Comparison of ENCODE assay signal across 18 cellular contexts in the genomic region with DNA sequence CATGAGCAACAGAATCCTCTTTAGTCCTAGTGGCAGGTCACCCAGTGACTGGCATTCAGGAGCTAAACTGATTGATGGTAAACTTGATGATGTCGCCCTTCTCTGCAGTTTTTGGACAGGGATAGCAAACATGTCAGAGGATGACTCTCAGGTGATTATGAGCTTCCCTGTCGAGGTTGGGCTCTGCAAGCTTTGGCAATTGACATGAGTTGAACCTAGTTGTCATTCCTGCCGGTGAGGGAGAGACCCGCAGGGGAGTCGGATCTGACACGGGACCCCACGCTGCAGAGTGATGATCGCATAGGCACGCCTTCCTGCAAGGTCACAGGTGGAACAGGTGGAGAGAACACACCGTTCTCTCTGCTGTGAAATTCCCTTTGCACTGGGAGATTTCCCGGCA.
DNase-seq lines count a peak whose midpoint lies in the region; ATAC-seq, FAIRE-seq and TF ChIP-seq lines count a peak whose summit lies in the region.
"Had no signal": no experiment of that assay in that cellular context is flagged by ENCODE, and none has a peak within 500 bp of the region (broad histone marks: within the 10 kb centered on the region; RNA-seq: fewer than 3 reads in every experiment).

No MANE protein-coding gene starts in this region.

- H3K36me3 ChIP-seq in right lobe of liver (no peaks in the 10 kb centered on the region), HepG2 (replicated peaks in 1 of 2; ENCODE audit: control insufficient read depth in 1 of 2, insufficient read depth in 2 of 2, low read length in 2 of 2) (no peaks in the 10 kb centered on the region), colonic mucosa (no peaks in the 10 kb centered on the region)

- H4K20me1 ChIP-seq in HepG2 (ENCODE audit: insufficient read depth, low read length), result no peaks in the 10 kb centered on the region

- no peak for TF ChIP-seq CTCF in right lobe of liver (IDR thresholded peaks at IDR 0.05)
- no peak for TF ChIP-seq CTCF in HepG2 (CRISPR knock-in tag; IDR thresholded peaks at IDR 0.05)
- TF ChIP-seq CTCF in colonic mucosa (IDR thresholded peaks at IDR 0.05), result no peak
- no peak for TF ChIP-seq CTCF in nephron (IDR thresholded peaks at IDR 0.05; ENCODE audit: unreplicated experiment in 3 of 3)

- peaks cover 0 to 7% (median 0%) of the 10 kb centered on the region in 4 donors for H3K4me1 ChIP-seq in right lobe of liver
- no peaks in the 10 kb centered on the region for H3K4me1 ChIP-seq in HepG2 (ENCODE audit: insufficient read depth, low read length)
- peaks cover 7% of the 10 kb centered on the region for H3K4me1 ChIP-seq in colonic mucosa

- TF ChIP-seq RAD21 in HepG2 (CRISPR knock-in tag; IDR thresholded peaks at IDR 0.05), result no peak

- no peaks in the 10 kb centered on the region for H3K79me2 ChIP-seq in HepG2 (ENCODE audit: insufficient read depth, low read length)

- H3K4me3 Mint-ChIP-seq in nephron, result no peak overlapping the region
- H3K4me3 Mint-ChIP-seq: CD14-positive monocyte had no signal

- in situ Hi-C loops in HepG2 (cut with HindIII; ENCODE audit: extremely low pct_ligation_motif_present, low pct_unique_long_range_greater_than_20kb), result no loop called here

- peaks cover 57% of the 10 kb centered on the region for H3K4me1 Mint-ChIP-seq in nephron
- H3K4me1 Mint-ChIP-seq: CD14-positive monocyte had no signal

- H3K9ac ChIP-seq in HepG2 (ENCODE audit: insufficient read depth, low read depth, low read length), result no peak overlapping the region
- H3K9ac ChIP-seq in colonic mucosa (ENCODE audit: low read depth in 2 of 2, low read length in 2 of 2), result no peak overlapping the region

- peaks cover 5% of the 10 kb centered on the region for H3K27me3 Mint-ChIP-seq in nephron (ENCODE audit: low read depth)

- 77% methylated on average over 5 of the region's 11 CpGs for WGBS in right lobe of liver (ENCODE audit: insufficient coverage, low coverage, low lambda C conversion rate, missing lambda C conversion rate)
- 64% methylated on average over 5 of the region's 11 CpGs for WGBS in HepG2 (ENCODE audit: low lambda C conversion rate)

- H3K27me3 ChIP-seq in right lobe of liver, result no peaks in the 10 kb centered on the region
- peaks cover 1% of the 10 kb centered on the region in 2 experiments; a peak in 2 of 5 replicates for H3K27me3 ChIP-seq in HepG2 (ENCODE audit: control insufficient read depth in 1 of 2, insufficient read depth in 2 of 2, low read length in 2 of 2)
- H3K27me3 ChIP-seq in colonic mucosa, result no peaks in the 10 kb centered on the region

- intact Hi-C loops in right lobe of liver (cut with DNase I), result no loop called here
- intact Hi-C loops in HepG2 (cut with micrococcal nuclease; ENCODE audit: unreplicated experiment), result no loop called here
- intact Hi-C loops in colonic mucosa (cut with DNase I), result no loop called here

- no peak for DNase-seq in right lobe of liver
- DNase-seq in HepG2 (ENCODE audit: low spot score), result no peak
- no peak for DNase-seq in colonic mucosa
- no peak for DNase-seq in GOT3 (lab: John Stamatoyannopoulos, UW)
- no peak for DNase-seq in C1 segment of cervical spinal cord (lab: John Stamatoyannopoulos, UW)
- DNase-seq in HCEC 1CT, result no peak
- DNase-seq: DMS79, MM.1S, NCI-H1105, NCI-H1694, NCI-H2081 treated with DMSO at 0.1 percent for 48 hours, NCI-H510A, NCI-H748 treated with DMSO at 0.1 percent for 48 hours had no signal

- H2AFZ ChIP-seq in HepG2 (ENCODE audit: low read length), result no peak overlapping the region

- H3K4me2 ChIP-seq in HepG2 (ENCODE audit: low read depth, low read length), result no peak overlapping the region

- ATAC-seq in right lobe of liver (peak in 3 of 4 donors; percentile 10 to 70 (median 36)), HepG2 (no peak), HG03097 (IDR thresholded peaks at IDR 0.05; ENCODE audit: low FRiP score, unreplicated experiment) (no peak)
- ATAC-seq: Right ventricle myocardium inferior had no signal

- peak overlapping the region in 2 of 3 experiments; percentile 10 to 35 for H3K27ac Mint-ChIP-seq in nephron
- H3K27ac Mint-ChIP-seq: CD14-positive monocyte had no signal

- CTCF ChIA-PET in HepG2 (lab: Yijun Ruan, JAX; ENCODE audit: low intra/inter-chr PET ratio, low total read pairs), result no interaction called here

- H3K9me3 Mint-ChIP-seq in nephron, result peaks cover 11% of the 10 kb centered on the region

- POLR2A ChIA-PET in HepG2 (lab: Yijun Ruan, JAX), result no interaction called here

- no peak for FAIRE-seq in HepG2 (lab: Jason Lieb, UNC)
- FAIRE-seq: RCC 7860 had no signal

- H3K9me3 ChIP-seq in right lobe of liver (no peaks in the 10 kb centered on the region), HepG2 (ENCODE audit: low read length) (no peaks in the 10 kb centered on the region), colonic mucosa (no peaks in the 10 kb centered on the region)

- no TSS peak for BruUV-seq in HepG2 (replicated peaks; lab: Mats Ljungman, UMichigan)

- H3K4me3 ChIP-seq in right lobe of liver, result no peak overlapping the region
- H3K4me3 ChIP-seq in HepG2 (replicated peaks in 1 of 3; ENCODE audit: insufficient read depth in 1 of 3, low read depth in 2 of 3, low read length in 3 of 3), result no peak overlapping the region
- no peak overlapping the region for H3K4me3 ChIP-seq in colonic mucosa

- TF ChIP-seq POLR2A in right lobe of liver (IDR thresholded peaks at IDR 0.05) (no peak), HepG2 (IDR thresholded peaks at IDR 0.05; ENCODE audit: insufficient read depth in 1 of 2, low read depth in 2 of 2, low read length in 2 of 2) (no peak)

- H3K27ac ChIP-seq in right lobe of liver, result no peak overlapping the region
- H3K27ac ChIP-seq in HepG2 (ENCODE audit: extremely low read length, insufficient read depth, low read length), result no peak overlapping the region
- peak overlapping the region; percentile 60 for H3K27ac ChIP-seq in colonic mucosa

- TF ChIP-seq EP300 in HepG2 (IDR thresholded peaks at IDR 0.05; ENCODE audit: low read depth in 2 of 2, low read length in 2 of 2) (no peak), HepG2 (CRISPR knock-in tag; IDR thresholded peaks at IDR 0.05; ENCODE audit: borderline replicate concordance) (no peak)

- no peaks in the 10 kb centered on the region for H3K36me3 Mint-ChIP-seq in nephron (ENCODE audit: low read depth)
- H3K36me3 Mint-ChIP-seq: CD14-positive monocyte had no signal

TF ChIP-seq in HepG2, 621 proteins besides CTCF, POLR2A, EP300 and RAD21:
- TF ChIP-seq RCOR2 (CRISPR knock-in tag; IDR thresholded peaks at IDR 0.05) (no peak), EZH2 (conservative IDR thresholded peaks at IDR 0.05; ENCODE audit: low read depth, low read length) (no peak), MAF1 (CRISPR knock-in tag; IDR thresholded peaks at IDR 0.05; ENCODE audit: borderline replicate concordance) (no peak), ZNF616 (CRISPR knock-in tag; IDR thresholded peaks at IDR 0.05; ENCODE audit: low read depth) (no peak), FOXA1 (IDR thresholded peaks at IDR 0.05) (no peak), FOXA1 (CRISPR knock-in tag; IDR thresholded peaks at IDR 0.05) (no peak), ZBTB38 (CRISPR knock-in tag; IDR thresholded peaks at IDR 0.05) (no peak)

Comparison
In these comparisons a context has a peak if more than half of its experiments do, and no peak if none do; other contexts are left out.
1. ATAC-seq: peak in right lobe of liver (3 of 4); none in HepG2 (single experiment) and HG03097 (single experiment).